In genomic region chr1:174976436-174977107, GRCh38 we compare ENCODE assay signal across 12 cellular contexts. TPM values are rescaled to one million over a fixed set of nuclear protein-coding genes. Genes with fewer than 3 reads are reported as not detected.
DNase-seq lines count a peak whose midpoint lies in the region; ATAC-seq, FAIRE-seq and TF ChIP-seq lines count a peak whose summit lies in the region.
"Had no signal": no experiment of that assay in that cellular context is flagged by ENCODE, and none has a peak within 500 bp of the region (broad histone marks: within the 10 kb centered on the region; RNA-seq: fewer than 3 reads in every experiment).

No MANE protein-coding gene starts in this region.

- dilution Hi-C loops in keratinocyte (cut with MboI; ENCODE audit: extremely low pct_ligation_motif_present, low sequenced_read_pairs): no loop called here

- H3K9me3 ChIP-seq in GM12878 (replicated peaks; ENCODE audit: control insufficient read depth, insufficient read depth, low read length): no peaks in the 10 kb centered on the region
- no peaks in the 10 kb centered on the region for H3K9me3 ChIP-seq in keratinocyte (ENCODE audit: control insufficient read depth, low read depth, low read length)

- TF ChIP-seq EP300 in GM12878 (IDR thresholded peaks at IDR 0.05; ENCODE audit: borderline replicate concordance in 1 of 2, control insufficient read depth in 1 of 2, low read depth in 2 of 2, low read length in 2 of 2): no peak

- intact Hi-C loops in GM12878 (cut with micrococcal nuclease; ENCODE audit: unreplicated experiment): no loop called here

- H3K27me3 ChIP-seq in GM12878 (replicated peaks in 1 of 2; ENCODE audit: control insufficient read depth in 2 of 2, insufficient read depth in 2 of 2, low read length in 1 of 2): no peaks in the 10 kb centered on the region
- H3K27me3 ChIP-seq in keratinocyte (ENCODE audit: control insufficient read depth, extremely low read depth, insufficient read depth, low read length): no peaks in the 10 kb centered on the region

- 50% methylated on average over 4 of the region's 4 CpGs for WGBS in GM12878 (ENCODE audit: insufficient coverage, insufficient replicate concordance, low lambda C conversion rate, missing lambda C conversion rate)

- no peaks in the 10 kb centered on the region for H3K9me1 ChIP-seq in keratinocyte (ENCODE audit: control insufficient read depth, extremely low read depth, insufficient read depth, low read length)

- H2AFZ ChIP-seq in GM12878 (ENCODE audit: control insufficient read depth, low read depth, low read length) (no peak overlapping the region), keratinocyte (ENCODE audit: control insufficient read depth, low read length) (peak overlapping the region; percentile 53)

- CTCF ChIA-PET in GM12878 (lab: Yijun Ruan, JAX): interaction anchor here (0.7 to 2.1 kb wide), 8 partner anchors 13 to 206 kb away, joined by 3 to 7 read pairs (median 4); partner anchors contain the start of gene CACYBP

- H3K9ac ChIP-seq in GM12878 (ENCODE audit: control insufficient read depth, insufficient read depth, low read length) (no peak overlapping the region), keratinocyte (ENCODE audit: control insufficient read depth, extremely low read depth, insufficient read depth, low read length) (peak overlapping the region; percentile 53)

- ATAC-seq in GM12878 (peak; percentile 45), GM18873 (IDR thresholded peaks at IDR 0.05; ENCODE audit: low FRiP score, unreplicated experiment) (no peak), GM21717 (IDR thresholded peaks at IDR 0.05; ENCODE audit: unreplicated experiment) (no peak)

- DNase-seq in AG08396 (ENCODE audit: low spot score) (peak; percentile 35), HPDE6-E6E7 (ENCODE audit: extremely low spot score) (peak; percentile 69), GM12878 (ENCODE audit: low read depth, low spot score) (no peak), keratinocyte (ENCODE audit: low read depth, low spot score) (no peak), C1 segment of cervical spinal cord (lab: John Stamatoyannopoulos, UW) (no peak), DMS79 (lab: John Stamatoyannopoulos, UW) (no peak)
- DNase-seq: activated CD4-positive, alpha-beta T cell treated with anti-CD3 and anti-CD28 coated beads for 4 hours; cerebellar nuclear complex; DMS 273 treated with DMSO at 0.1 percent for 48 hours; occipital lobe had no signal

- H4K20me1 ChIP-seq in GM12878 (ENCODE audit: control insufficient read depth, insufficient read depth): no peaks in the 10 kb centered on the region
- H4K20me1 ChIP-seq in keratinocyte (ENCODE audit: control insufficient read depth, extremely low read depth, insufficient read depth, low read length): no peaks in the 10 kb centered on the region

- SMC1A ChIA-PET in GM12878 (lab: Charles Lee; ENCODE audit: uncharacterized antibody, unreplicated experiment): interaction anchor here (0.9 to 6.8 kb wide), 11 partner anchors 9 to 177 kb away, joined by 3 to 44 read pairs (median 4); no protein-coding TSS in a partner anchor

- no TSS peak for BruUV-seq in GM12878 (replicated peaks; lab: Mats Ljungman, UMichigan)

- no peak for FAIRE-seq in GM12878 (lab: Jason Lieb, UNC)
- FAIRE-seq in keratinocyte (lab: Jason Lieb, UNC): peak; percentile 86

- H3K4me3 ChIP-seq in GM12878 (no peak overlapping the region), keratinocyte (ENCODE audit: control insufficient read depth in 2 of 3, extremely low read depth in 1 of 3, insufficient read depth in 2 of 3, low read depth in 1 of 3, low read length in 3 of 3) (no peak overlapping the region)

- RAD21 ChIA-PET in GM12878 (lab: Charles Lee; ENCODE audit: unreplicated experiment): interaction anchor here (0.8 to 2.6 kb wide), 5 partner anchors 8 to 93 kb away, joined by 3 to 9 read pairs (median 3); no protein-coding TSS in a partner anchor

- no peak overlapping the region for H3K27ac ChIP-seq in GM12878 (ENCODE audit: control insufficient read depth, insufficient read depth)
- peak overlapping the region; percentile 76 for H3K27ac ChIP-seq in keratinocyte (ENCODE audit: control insufficient read depth, insufficient read depth, low read length)

- in situ Hi-C loops in GM12878 (cut with MboI): no loop called here

- H3K79me2 ChIP-seq in GM12878 (ENCODE audit: control insufficient read depth, insufficient read depth, low read length): no peaks in the 10 kb centered on the region
- no peaks in the 10 kb centered on the region for H3K79me2 ChIP-seq in keratinocyte (ENCODE audit: control insufficient read depth, insufficient read depth, low read length)

- POLR2A ChIA-PET in GM12878 (lab: Charles Lee): interaction anchor here (1.3 to 2.1 kb wide), 2 partner anchors 12 to 24 kb away, joined by 3 to 5 read pairs; partner anchors contain the start of gene CACYBP

- TF ChIP-seq RAD21 in GM12878 (IDR thresholded peaks at IDR 0.05; ENCODE audit: insufficient read depth, low read depth, low read length): no peak

- H3K4me1 ChIP-seq in GM12878 (ENCODE audit: control insufficient read depth, insufficient read depth, low read length) (peaks cover 4% of the 10 kb centered on the region; the same call in 1 of the 2 replicates), keratinocyte (ENCODE audit: control insufficient read depth, extremely low read depth, insufficient read depth, low read length) (peaks cover 22% of the 10 kb centered on the region)

- H3K4me2 ChIP-seq in GM12878 (ENCODE audit: control insufficient read depth, insufficient read depth) (no peak overlapping the region), keratinocyte (ENCODE audit: control insufficient read depth, extremely low read depth, insufficient read depth, low read depth, low read length) (peak overlapping the region; percentile 53)

- TF ChIP-seq POLR2A in GM12878 (IDR thresholded peaks at IDR 0.05; ENCODE audit: low read depth, low read length): no peak

- H3K36me3 ChIP-seq in GM12878 (ENCODE audit: control insufficient read depth in 2 of 2, insufficient read depth in 2 of 2, low read length in 1 of 2) (peaks cover 1 to 26% of the 10 kb centered on the region in 2 experiments), keratinocyte (ENCODE audit: control insufficient read depth in 2 of 2, extremely low read depth in 1 of 2, insufficient read depth in 2 of 2, low read length in 2 of 2) (no peaks in the 10 kb centered on the region)

- TF ChIP-seq CTCF in GM12878 (IDR thresholded peaks at IDR 0.05 in 2 of 3, conservative IDR thresholded peaks at IDR 0.05 in 1 of 3; ENCODE audit: control insufficient read depth in 2 of 3, extremely low read depth in 1 of 3, insufficient read depth in 1 of 3, low read depth in 3 of 3, low read length in 3 of 3): no peak
- no peak for TF ChIP-seq CTCF in keratinocyte (optimal IDR thresholded peaks at IDR 0.05 in 1 of 3, IDR thresholded peaks at IDR 0.05 in 1 of 3, conservative IDR thresholded peaks at IDR 0.05 in 1 of 3; ENCODE audit: extremely low read depth in 1 of 3, insufficient read depth in 2 of 3, low read length in 3 of 3)

RNA-seq across cellular contexts. Expression of gene CACYBP, which starts 23.2 kb away (rescaled TPM):
- 31.8 and 34.6 TPM in 2 replicates for total RNA-seq in GM12878 (2013; cell fraction: nucleolus; rRNA removed)
- total RNA-seq in GM12878 (2014; rRNA removed) (219 and 337 TPM in 2 replicates), GM12878 (2014; rRNA removed; fragmentation: Illumina TruSeq; extraction: Trizol) (191 and 217 TPM in 2 replicates), GM12878 (2021) (140 and 142 TPM in 2 replicates)
- polyA plus RNA-seq in GM12878 (2011; ENCODE audit: low read depth): 50.2 TPM
- polyA plus RNA-seq in GM12878 (2011; rRNA removed) (77.7 and 118 TPM in 2 replicates), GM12878 (2014; fragmentation: Illumina TruSeq; extraction: Trizol) (120 and 220 TPM in 2 replicates), GM12878 (2014; fragmentation: Nextera tagmentation; extraction: Ambion mirVana) (100 to 1,000 TPM; 189 to 199 TPM), GM12878 (2014; rRNA removed) (354 and 488 TPM in 2 replicates), GM12878 (2016; fragmentation: Nextera tagmentation; extraction: Ambion mirVana) (100 to 1,000 TPM; 431 to 439 TPM), keratinocyte (18.3 to 67.8 TPM (median 59.3 TPM) in 3 replicates)
- polyA plus RNA-seq in GM12878 (2011; cell fraction: cytosol; rRNA removed): 54.1 and 73.7 TPM in 2 replicates
- 26.5 and 55.8 TPM in 2 replicates for polyA plus RNA-seq in GM12878 (2011; cell fraction: nucleus; rRNA removed)
- 93.7 and 110 TPM in 2 replicates for polyA plus RNA-seq in GM12878 (2012)
- 12.0 and 30.3 TPM in 2 replicates for polyA minus RNA-seq in GM12878 (2011; rRNA and poly(A)+ RNA removed)
- polyA minus RNA-seq in GM12878 (2011; cell fraction: cytosol; rRNA and poly(A)+ RNA removed): 12.6 and 14.0 TPM in 2 replicates
- polyA minus RNA-seq in GM12878 (2011; cell fraction: nucleus; rRNA and poly(A)+ RNA removed): 21.4 and 31.9 TPM in 2 replicates
- polyA plus RNA-seq in keratinocyte (2011; ENCODE audit: low read depth): 55.6 TPM
- 35.6 and 38.3 TPM in 2 replicates for polyA plus RNA-seq in keratinocyte (2011; cell fraction: cytosol; rRNA removed)
- polyA plus RNA-seq in keratinocyte (2011; cell fraction: nucleus; rRNA removed): 21.7 and 26.4 TPM in 2 replicates
- 48.4 and 104 TPM in 2 replicates for polyA plus RNA-seq in keratinocyte (2012; ENCODE audit: low replicate concordance)
- polyA minus RNA-seq in keratinocyte: 1.4 to 12.3 TPM (median 3.2 TPM) in 3 replicates
- polyA minus RNA-seq in keratinocyte (2011; cell fraction: cytosol; rRNA and poly(A)+ RNA removed): 12.3 TPM
- 2.6 and 13.3 TPM in 2 replicates for polyA minus RNA-seq in keratinocyte (2011; cell fraction: nucleus; rRNA and poly(A)+ RNA removed)

RNA-seq across cellular contexts. Expression of gene MRPS14, which starts 46.7 kb away (rescaled TPM):
- 31.6 and 35.9 TPM in 2 replicates for total RNA-seq in GM12878 (2013; cell fraction: nucleolus; rRNA removed)
- 35.7 and 37.9 TPM in 2 replicates for total RNA-seq in GM12878 (2014; rRNA removed)
- 28.2 and 31.1 TPM in 2 replicates for total RNA-seq in GM12878 (2014; rRNA removed; fragmentation: Illumina TruSeq; extraction: Trizol)
- total RNA-seq in GM12878 (2021): 37.0 and 40.6 TPM in 2 replicates
- polyA plus RNA-seq in GM12878 (2011; ENCODE audit: low read depth): 22.3 TPM
- polyA plus RNA-seq in GM12878 (2011; rRNA removed): 57.6 and 70.6 TPM in 2 replicates
- 31.5 and 37.1 TPM in 2 replicates for polyA plus RNA-seq in GM12878 (2011; cell fraction: cytosol; rRNA removed)
- polyA plus RNA-seq in GM12878 (2011; cell fraction: nucleus; rRNA removed): 24.7 and 31.1 TPM in 2 replicates
- polyA plus RNA-seq in GM12878 (2012): 26.7 and 29.7 TPM in 2 replicates
- polyA plus RNA-seq in GM12878 (2014; fragmentation: Illumina TruSeq; extraction: Trizol): 39.8 and 40.5 TPM in 2 replicates
- polyA plus RNA-seq in GM12878 (2014; fragmentation: Nextera tagmentation; extraction: Ambion mirVana): 100 to 1,000 TPM; 223 to 224 TPM
- 37.7 and 43.2 TPM in 2 replicates for polyA plus RNA-seq in GM12878 (2014; rRNA removed)
- polyA plus RNA-seq in GM12878 (2016; fragmentation: Nextera tagmentation; extraction: Ambion mirVana): 100 to 1,000 TPM; 112 to 122 TPM
- polyA minus RNA-seq in GM12878 (2011; rRNA and poly(A)+ RNA removed): 15.9 and 17.7 TPM in 2 replicates
- 5.8 and 6.0 TPM in 2 replicates for polyA minus RNA-seq in GM12878 (2011; cell fraction: cytosol; rRNA and poly(A)+ RNA removed)
- polyA minus RNA-seq in GM12878 (2011; cell fraction: nucleus; rRNA and poly(A)+ RNA removed): 7.7 and 12.0 TPM in 2 replicates
- 19.2 to 35.2 TPM (median 25.4 TPM) in 3 replicates for polyA plus RNA-seq in keratinocyte
- 11.9 TPM for polyA plus RNA-seq in keratinocyte (2011; ENCODE audit: low read depth)
- polyA plus RNA-seq in keratinocyte (2011; cell fraction: cytosol; rRNA removed): 19.6 and 26.5 TPM in 2 replicates
- polyA plus RNA-seq in keratinocyte (2011; cell fraction: nucleus; rRNA removed): 18.2 and 21.3 TPM in 2 replicates
- polyA plus RNA-seq in keratinocyte (2012; ENCODE audit: low replicate concordance): 22.6 and 23.2 TPM in 2 replicates
- 3.5 to 12.2 TPM (median 9.6 TPM) in 3 replicates for polyA minus RNA-seq in keratinocyte
- 4.6 TPM for polyA minus RNA-seq in keratinocyte (2011; cell fraction: cytosol; rRNA and poly(A)+ RNA removed)
- polyA minus RNA-seq in keratinocyte (2011; cell fraction: nucleus; rRNA and poly(A)+ RNA removed): 3.2 and 5.4 TPM in 2 replicates

Comparison
In these comparisons a context has a peak if more than half of its experiments do, and no peak if none do; other contexts are left out.
1. DNase-seq: peak in AG08396 (single experiment) and HPDE6-E6E7 (single experiment); none in GM12878 (single experiment), keratinocyte (single experiment), C1 segment of cervical spinal cord (0 of 14) and DMS79 (single experiment).